ENCODE assay signal across 1 cellular context in genomic region chr2:143691136-143691535, GRCh38.
TF ChIP-seq lines count a peak whose summit lies in the region.

No MANE protein-coding gene starts in this region.

TF ChIP-seq in K562, 482 proteins besides CTCF, POLR2A, EP300 and RAD21 (continued from another document):
- no peak for TF ChIP-seq E2F4 (CRISPR knock-in tag; IDR thresholded peaks at IDR 0.05; ENCODE audit: low read depth)
- TF ChIP-seq FOXA3 (CRISPR knock-in tag; conservative IDR thresholded peaks at IDR 0.05 in 1 of 2, IDR thresholded peaks at IDR 0.05 in 1 of 2): no peak
- TF ChIP-seq SIN3B (IDR thresholded peaks at IDR 0.05; ENCODE audit: low read depth): no peak
- TF ChIP-seq ZNF175 (CRISPR knock-in tag; IDR thresholded peaks at IDR 0.05; ENCODE audit: low read depth): no peak
- no peak for TF ChIP-seq ZNF561 (CRISPR knock-in tag; conservative IDR thresholded peaks at IDR 0.05)
- no peak for TF ChIP-seq SIN3A (IDR thresholded peaks at IDR 0.05; ENCODE audit: borderline replicate concordance in 2 of 2, control insufficient read depth in 1 of 2, low read depth in 2 of 2, low read length in 2 of 2)
- no peak for TF ChIP-seq RBM39 (optimal IDR thresholded peaks at IDR 0.05; ENCODE audit: low read depth, low read length)
- TF ChIP-seq SREBF2 (CRISPR knock-in tag; IDR thresholded peaks at IDR 0.05): no peak
- TF ChIP-seq CUX1 (CRISPR knock-in tag; IDR thresholded peaks at IDR 0.05): no peak
- TF ChIP-seq ZNF696 (CRISPR knock-in tag; conservative IDR thresholded peaks at IDR 0.05): no peak
- TF ChIP-seq HDAC3 (IDR thresholded peaks at IDR 0.05; ENCODE audit: borderline replicate concordance, partially characterized antibody): no peak
- TF ChIP-seq NFE2 (IDR thresholded peaks at IDR 0.05; ENCODE audit: low read depth): no peak
